In the genomic region with DNA sequence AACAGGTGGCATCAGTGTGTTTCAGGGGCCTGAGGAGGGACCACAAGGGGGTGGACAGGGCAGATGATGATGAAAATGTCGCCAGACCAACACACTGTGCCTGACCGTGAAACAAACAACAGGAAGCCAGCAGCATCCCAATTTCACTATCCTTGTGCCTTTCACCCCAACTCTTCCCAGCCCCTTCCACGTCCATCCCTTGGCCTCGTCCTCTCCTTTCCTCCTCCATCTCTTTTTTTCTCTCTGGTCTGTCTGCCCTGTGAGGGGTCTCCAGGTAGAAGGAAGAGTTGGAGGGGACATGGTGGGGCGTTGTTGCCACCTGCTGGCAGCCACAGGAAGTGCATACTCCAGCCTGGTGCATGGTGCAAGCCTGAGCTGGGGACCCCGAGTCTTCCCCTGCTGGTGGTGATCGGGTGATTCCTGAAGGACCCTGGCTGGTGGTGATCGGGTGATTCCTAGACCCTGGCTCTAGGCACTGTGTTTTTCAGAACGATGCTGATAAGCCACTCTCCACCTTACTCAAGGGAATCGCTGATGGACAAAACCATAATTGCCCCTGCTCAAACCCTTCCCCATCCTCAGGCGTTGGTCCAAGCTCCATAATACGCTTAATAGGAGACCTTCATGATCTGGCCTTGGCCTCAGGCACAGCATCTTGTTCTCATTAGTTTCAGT, we compare ENCODE assay signal across 8 cellular contexts. TPM values are rescaled to one million over a fixed set of nuclear protein-coding genes. Genes with fewer than 3 reads are reported as not detected.
DNase-seq lines count a peak whose midpoint lies in the region; ATAC-seq, FAIRE-seq and TF ChIP-seq lines count a peak whose summit lies in the region.

No MANE protein-coding gene starts in this region.

- peak; percentile 62 to 69 for ATAC-seq in natural killer cell treated with Interleukin-12 subunit alpha and Interleukin-12 subunit beta and Interleukin-15 and Interleukin-18, amount 100 ng/mL, for 72 hours
- ATAC-seq in GM19455 (IDR thresholded peaks at IDR 0.05; ENCODE audit: unreplicated experiment): no peak

- H3K9ac ChIP-seq in endothelial cell of umbilical vein (replicated peaks; ENCODE audit: extremely low read depth, insufficient read depth, low read length): no peak overlapping the region

- H3K9me3 Mint-ChIP-seq in natural killer cell treated with Interleukin-12 subunit alpha and Interleukin-12 subunit beta and Interleukin-15 and Interleukin-18, amount 100 ng/mL, for 72 hours: peaks cover 5% of the 10 kb centered on the region

- FAIRE-seq in endothelial cell of umbilical vein (lab: Jason Lieb, UNC): peak; percentile 91

- H3K27me3 Mint-ChIP-seq in natural killer cell treated with Interleukin-12 subunit alpha and Interleukin-12 subunit beta and Interleukin-15 and Interleukin-18, amount 100 ng/mL, for 72 hours: no peaks in the 10 kb centered on the region

- intact Hi-C loops in endothelial cell of umbilical vein (cut with micrococcal nuclease): loop anchor here (1.0 to 5.0 kb wide), 5 partner anchors 25 to 451 kb away; no protein-coding TSS in a partner anchor

- H3K4me1 ChIP-seq in endothelial cell of umbilical vein (ENCODE audit: control insufficient read depth, extremely low read depth, insufficient read depth, low read length) (no peaks in the 10 kb centered on the region), suprapubic skin (peaks cover 9% of the 10 kb centered on the region)

- H3K36me3 Mint-ChIP-seq in natural killer cell treated with Interleukin-12 subunit alpha and Interleukin-12 subunit beta and Interleukin-15 and Interleukin-18, amount 100 ng/mL, for 72 hours: no peaks in the 10 kb centered on the region

- dilution Hi-C loops in endothelial cell of umbilical vein (cut with MboI; ENCODE audit: extremely low pct_ligation_motif_present, low sequenced_read_pairs): no loop called here

- no peaks in the 10 kb centered on the region for H3K9me1 ChIP-seq in endothelial cell of umbilical vein (replicated peaks; ENCODE audit: control insufficient read depth, extremely low read depth, insufficient read depth, low read length)

- TF ChIP-seq CTCF in AG09319 (IDR thresholded peaks at IDR 0.05; ENCODE audit: low read depth, low read length) (peak; percentile 98), endothelial cell of umbilical vein (IDR thresholded peaks at IDR 0.05; ENCODE audit: extremely low read depth in 1 of 2, insufficient read depth in 1 of 2, low read depth in 1 of 2, low read length in 2 of 2) (peak; percentile 93 to 95), suprapubic skin (IDR thresholded peaks at IDR 0.05) (peak; percentile 69 to 92)

- H3K27me3 ChIP-seq in endothelial cell of umbilical vein (ENCODE audit: control insufficient read depth in 2 of 2, insufficient read depth in 2 of 2, low read length in 2 of 2) (no peaks in the 10 kb centered on the region), suprapubic skin (no peaks in the 10 kb centered on the region)

- no peak overlapping the region for H3K4me2 ChIP-seq in endothelial cell of umbilical vein (ENCODE audit: insufficient read depth, low read length)

- CTCF ChIA-PET in endothelial cell of umbilical vein (lab: Charles Lee): interaction anchor here (0.5 to 10.1 kb wide), 53 partner anchors 9 to 1384 kb away, joined by 3 to 274 read pairs (median 4); a partner anchor contains a TSS

- POLR2A ChIA-PET in endothelial cell of umbilical vein (lab: Charles Lee): no interaction called here

- H3K4me1 Mint-ChIP-seq in natural killer cell treated with Interleukin-12 subunit alpha and Interleukin-12 subunit beta and Interleukin-15 and Interleukin-18, amount 100 ng/mL, for 72 hours (ENCODE audit: low read depth in 2 of 2): peaks cover 14 to 22% of the 10 kb centered on the region in 2 donors

- DNase-seq in AG09319 (ENCODE audit: extremely low read depth, low read depth) (no peak), GM19240 (ENCODE audit: insufficient read length, low spot score) (peak; percentile 77), NCI-H748 (lab: John Stamatoyannopoulos, UW; ENCODE audit: unreplicated experiment) (peak; percentile 68), endothelial cell of umbilical vein (ENCODE audit: low read depth, low spot score) (peak; percentile 63), suprapubic skin (ENCODE audit: low spot score in 2 of 2) (no peak)
- DNase-seq in activated CD8-positive, alpha-beta memory T cell treated with anti-CD3 and anti-CD28 coated beads for 4 hours (ENCODE audit: low read depth in 2 of 2): peak; percentile 32 to 33
- DNase-seq in natural killer cell treated with Interleukin-12 subunit alpha and Interleukin-12 subunit beta and Interleukin-15 and Interleukin-18, amount 100 ng/mL, for 72 hours (ENCODE audit: low spot score): peak; percentile 71

- WGBS in suprapubic skin: 25% methylated on average over 12 of the region's 12 CpGs

- H3K4me3 Mint-ChIP-seq in natural killer cell treated with Interleukin-12 subunit alpha and Interleukin-12 subunit beta and Interleukin-15 and Interleukin-18, amount 100 ng/mL, for 72 hours: no peak overlapping the region

- no peaks in the 10 kb centered on the region for H4K20me1 ChIP-seq in endothelial cell of umbilical vein (replicated peaks; ENCODE audit: control insufficient read depth, extremely low read depth, insufficient read depth, low read length)

- H3K36me3 ChIP-seq in endothelial cell of umbilical vein (ENCODE audit: control insufficient read depth in 2 of 2, extremely low read depth in 1 of 2, insufficient read depth in 2 of 2, low read length in 2 of 2): no peaks in the 10 kb centered on the region
- no peaks in the 10 kb centered on the region for H3K36me3 ChIP-seq in suprapubic skin

- H3K79me2 ChIP-seq in endothelial cell of umbilical vein (ENCODE audit: control insufficient read depth, insufficient read depth, low read length): no peaks in the 10 kb centered on the region

- no peak for TF ChIP-seq EP300 in suprapubic skin (IDR thresholded peaks at IDR 0.05)

- H2AFZ ChIP-seq in endothelial cell of umbilical vein (ENCODE audit: low read depth, low read length): no peak overlapping the region

- no TSS peak for BruUV-seq in endothelial cell of umbilical vein (replicated peaks; lab: Mats Ljungman, UMichigan)

- peak overlapping the region in 1 of 2 donors; percentile 66 for H3K27ac Mint-ChIP-seq in natural killer cell treated with Interleukin-12 subunit alpha and Interleukin-12 subunit beta and Interleukin-15 and Interleukin-18, amount 100 ng/mL, for 72 hours

- no peak overlapping the region for H3K27ac ChIP-seq in endothelial cell of umbilical vein (ENCODE audit: insufficient read depth, low read depth, low read length)
- no peak overlapping the region for H3K27ac ChIP-seq in suprapubic skin

- H3K9me3 ChIP-seq in endothelial cell of umbilical vein (replicated peaks; ENCODE audit: control insufficient read depth, insufficient read depth, low read length) (no peaks in the 10 kb centered on the region), suprapubic skin (no peaks in the 10 kb centered on the region)

- TF ChIP-seq POLR2A in endothelial cell of umbilical vein (IDR thresholded peaks at IDR 0.05; ENCODE audit: low read depth, low read length) (no peak), suprapubic skin (IDR thresholded peaks at IDR 0.05) (no peak)

- no peak overlapping the region for H3K4me3 ChIP-seq in endothelial cell of umbilical vein (replicated peaks in 1 of 3; ENCODE audit: insufficient read depth in 1 of 3, low read depth in 1 of 3, low read length in 3 of 3)
- no peak overlapping the region for H3K4me3 ChIP-seq in suprapubic skin

TF ChIP-seq in endothelial cell of umbilical vein, 7 proteins besides CTCF, POLR2A, EP300 and RAD21:
- TF ChIP-seq POLR2AphosphoS5 (IDR thresholded peaks at IDR 0.05; ENCODE audit: insufficient read depth, low read depth, low read length) (no peak), FOS (IDR thresholded peaks at IDR 0.05; ENCODE audit: borderline replicate concordance, insufficient read depth, low read length) (no peak), MYC (IDR thresholded peaks at IDR 0.05; ENCODE audit: low read depth, low read length) (no peak), EZH2 (IDR thresholded peaks at IDR 0.05; ENCODE audit: borderline replicate concordance, low read depth, low read length, severe bottlenecking) (no peak), GATA2 (IDR thresholded peaks at IDR 0.05; ENCODE audit: insufficient read depth, insufficient read length, low read depth, low read length) (no peak), JUN (IDR thresholded peaks at IDR 0.05; ENCODE audit: borderline replicate concordance, insufficient read depth, insufficient read length, low read depth) (no peak)
- TF ChIP-seq, protein P1, sequence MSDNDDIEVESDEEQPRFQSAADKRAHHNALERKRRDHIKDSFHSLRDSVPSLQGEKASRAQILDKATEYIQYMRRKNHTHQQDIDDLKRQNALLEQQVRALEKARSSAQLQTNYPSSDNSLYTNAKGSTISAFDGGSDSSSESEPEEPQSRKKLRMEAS (IDR thresholded peaks at IDR 0.05; ENCODE audit: insufficient read depth, insufficient read length): no peak

RNA-seq across cellular contexts. Expression of a gene that starts 21.7 kb away (rescaled TPM):
- total RNA-seq in endothelial cell of umbilical vein: 76.1 and 90.4 TPM in 2 replicates
- polyA plus RNA-seq in endothelial cell of umbilical vein: 12.4 and 14.4 TPM in 2 replicates
- 16.4 and 16.5 TPM in 2 replicates for polyA plus RNA-seq in endothelial cell of umbilical vein (2011; cell fraction: cytosol; rRNA removed)
- polyA plus RNA-seq in endothelial cell of umbilical vein (2011; cell fraction: nucleus; rRNA removed): 41.0 and 44.1 TPM in 2 replicates
- 23.8 and 31.7 TPM in 2 replicates for polyA plus RNA-seq in endothelial cell of umbilical vein (2012)
- polyA minus RNA-seq in endothelial cell of umbilical vein: 82.9 and 87.3 TPM in 2 replicates
- 31.2 TPM for polyA minus RNA-seq in endothelial cell of umbilical vein (2011; cell fraction: cytosol; rRNA and poly(A)+ RNA removed)
- polyA minus RNA-seq in endothelial cell of umbilical vein (2011; cell fraction: nucleus; rRNA and poly(A)+ RNA removed): 116 and 130 TPM in 2 replicates
- 100 to 1,000 TPM in 1 of 2 donors, 10 to 100 TPM in 1; 96.8 to 166 TPM for total RNA-seq in natural killer cell treated with Interleukin-12 subunit alpha and Interleukin-12 subunit beta and Interleukin-15 and Interleukin-18, amount 100 ng/mL, for 72 hours
- 10 to 100 TPM; 36.0 to 67.9 (median 51.3) TPM for total RNA-seq in suprapubic skin

RNA-seq across cellular contexts. Expression of a gene that starts 25.1 kb away (rescaled TPM):
- total RNA-seq in endothelial cell of umbilical vein (2.9 and 3.8 TPM in 2 replicates), suprapubic skin (10 to 100 TPM in 1 of 4 donors, 1 to 10 TPM in 3; 1.8 to 12.2 (median 5.4) TPM)
- polyA plus RNA-seq in endothelial cell of umbilical vein: 1.9 and 2.3 TPM in 2 replicates
- polyA plus RNA-seq in endothelial cell of umbilical vein (2011; cell fraction: cytosol; rRNA removed): 1.2 and 1.6 TPM in 2 replicates
- 3.1 and 3.7 TPM in 2 replicates for polyA plus RNA-seq in endothelial cell of umbilical vein (2011; cell fraction: nucleus; rRNA removed)
- polyA plus RNA-seq in endothelial cell of umbilical vein (2012): 1.5 and 3.0 TPM in 2 replicates
- 1.00 and 1.9 TPM in 2 replicates for polyA minus RNA-seq in endothelial cell of umbilical vein
- 7.3 TPM for polyA minus RNA-seq in endothelial cell of umbilical vein (2011; cell fraction: cytosol; rRNA and poly(A)+ RNA removed)
- 0.67 and 1.0 TPM in 2 replicates for polyA minus RNA-seq in endothelial cell of umbilical vein (2011; cell fraction: nucleus; rRNA and poly(A)+ RNA removed)
- total RNA-seq in natural killer cell treated with Interleukin-12 subunit alpha and Interleukin-12 subunit beta and Interleukin-15 and Interleukin-18, amount 100 ng/mL, for 72 hours: 1 to 10 TPM; 1.9 to 2.0 TPM

Comparison
In these comparisons a context has a peak if more than half of its experiments do, and no peak if none do; other contexts are left out.
1. DNase-seq: peak in GM19240 (single experiment), NCI-H748 (single experiment), activated CD8-positive, alpha-beta memory T cell treated with anti-CD3 and anti-CD28 coated beads for 4 hours (2 of 2), endothelial cell of umbilical vein (single experiment) and natural killer cell treated with Interleukin-12 subunit alpha and Interleukin-12 subunit beta and Interleukin-15 and Interleukin-18, amount 100 ng/mL, for 72 hours (single experiment); none in AG09319 (single experiment) and suprapubic skin (0 of 2).
2. Peak in every context shown above with its lines, with median percentiles within 50 percentile points of each other: CTCF ChIP-seq.